ENCODE assay signal across 17 cellular contexts in genomic region chr7:47949703-47950102, GRCh38.
"Had no signal": no experiment of that assay in that cellular context is flagged by ENCODE, and none has a peak within 500 bp of the region (broad histone marks: within the 10 kb centered on the region; RNA-seq: fewer than 3 reads in every experiment).

No MANE protein-coding gene starts in this region.

- H3K27ac ChIP-seq: adrenal gland, ovary, spleen, WERI-Rb-1 had no signal

- ATAC-seq: activated naive CD4-positive, alpha-beta T cell treated with anti-CD3 and anti-CD28 coated beads, Interleukin-2, amount 50 U/mL, for 72 hours; left lobe of liver; mucosa of descending colon; naive thymus-derived CD8-positive, alpha-beta T cell had no signal

- H3K36me3 Mint-ChIP-seq: activated naive CD4-positive, alpha-beta T cell treated with anti-CD3 and anti-CD28 coated beads, Interleukin-2, amount 50 U/mL, for 72 hours had no signal

- H3K4me1 ChIP-seq: adrenal gland, sigmoid colon had no signal

- H3K4me3 ChIP-seq: adrenal gland, mucosa of descending colon, ovary, sigmoid colon, spleen had no signal

- H3K27me3 ChIP-seq: adrenal gland, ovary, sigmoid colon, spleen had no signal

- H3K9me3 Mint-ChIP-seq: activated naive CD4-positive, alpha-beta T cell treated with anti-CD3 and anti-CD28 coated beads, Interleukin-2, amount 50 U/mL, for 72 hours; dendritic cell treated with granulocyte-macrophage colony-stimulating factor and Interleukin-4, amounts not matched to agents 40 ng/mL and 50 ng/mL, for 4 days; memory B cell; naive thymus-derived CD8-positive, alpha-beta T cell had no signal

- H3K9me3 ChIP-seq: adrenal gland, mucosa of descending colon, ovary, sigmoid colon, spleen had no signal

- H3K36me3 ChIP-seq: ovary had no signal

- DNase-seq: activated CD4-positive, alpha-beta T cell treated with anti-CD3 and anti-CD28 coated beads, Interleukin-2, amount 50 U/mL, for 4 hours; activated gamma-delta T cell treated with Interleukin-2 at 50 U/mL for 16 hours; adrenal gland; effector CD8-positive, alpha-beta T cell; hippocampal formation; mucosa of descending colon; naive thymus-derived CD8-positive, alpha-beta T cell; ovary; sigmoid colon; spleen; stimulated activated naive CD4-positive, alpha-beta T cell; T-helper 2 cell; WERI-Rb-1 had no signal

- H3K4me3 Mint-ChIP-seq: dendritic cell treated with granulocyte-macrophage colony-stimulating factor and Interleukin-4, amounts not matched to agents 40 ng/mL and 50 ng/mL, for 4 days; memory B cell; naive thymus-derived CD8-positive, alpha-beta T cell had no signal

- H3K27ac Mint-ChIP-seq: dendritic cell treated with granulocyte-macrophage colony-stimulating factor and Interleukin-4, amounts not matched to agents 40 ng/mL and 50 ng/mL, for 4 days; memory B cell had no signal
